8 cellular contexts compared by ENCODE assay signal in the genomic region with DNA sequence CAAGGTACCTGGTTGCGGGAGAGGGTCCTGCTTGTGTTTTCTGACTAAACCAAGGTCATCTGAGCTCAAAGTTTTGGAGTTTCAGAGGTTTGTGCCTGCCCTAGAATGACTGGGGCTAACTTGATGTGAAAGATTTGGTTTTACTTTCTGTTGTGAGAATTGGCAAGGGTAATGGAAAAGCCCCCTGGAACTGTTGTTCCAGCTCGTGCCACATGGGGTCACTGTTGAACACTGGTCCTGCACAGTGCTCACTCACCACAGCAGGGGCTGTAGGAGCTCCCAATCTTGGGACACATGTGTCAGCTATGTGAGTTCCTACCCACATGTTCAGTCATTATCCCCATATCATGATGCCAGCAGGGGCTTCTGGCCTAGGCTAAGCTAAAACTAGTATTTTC. TPM values are rescaled to one million over a fixed set of nuclear protein-coding genes. Genes with fewer than 3 reads are reported as not detected.
DNase-seq lines count a peak whose midpoint lies in the region; ATAC-seq lines count a peak whose summit lies in the region.

No MANE protein-coding gene starts in this region.

- ATAC-seq in GM21381 (IDR thresholded peaks at IDR 0.05; ENCODE audit: unreplicated experiment) = no peak
- ATAC-seq in HG02588 (IDR thresholded peaks at IDR 0.05; ENCODE audit: unreplicated experiment) = no peak
- no peak for ATAC-seq in HG03460 (IDR thresholded peaks at IDR 0.05; ENCODE audit: unreplicated experiment)

- in situ Hi-C loops in G401 (cut with HindIII; ENCODE audit: low sequenced_read_pairs) = no loop called here

- peak; percentile 1 for DNase-seq in G401 (ENCODE audit: low spot score)
- peak; percentile 54 for DNase-seq in HT-29 (ENCODE audit: low spot score)
- DNase-seq in T-helper 9 cell = peak; percentile 10
- peak; percentile 17 to 47 for DNase-seq in dermis microvascular lymphatic vessel endothelial cell (ENCODE audit: low read depth in 2 of 2)
- DNase-seq in stimulated activated CD4-positive, alpha-beta T cell treated with anti-CD3 and anti-CD28 coated beads, Interleukin-12 subunit alpha, Interleukin-12 subunit beta, amount 100 ng/mL, for 4 hours = peak; percentile 38

RNA-seq across cellular contexts. Expression of gene TGM6, which starts 6.5 kb away (rescaled TPM):
- not detected in 2 replicates for total RNA-seq in G401 (2014; rRNA removed; shearing (Covaris generic))
- total RNA-seq in HT-29 (2014; rRNA removed; shearing (Covaris generic)) = not detected in 2 replicates
- not detected in 2 replicates for total RNA-seq in dermis microvascular lymphatic vessel endothelial cell

Comparison
In these comparisons a context has a peak if more than half of its experiments do, and no peak if none do; other contexts are left out.
1. DNase-seq: peak in every context shown above with its lines; median percentile 54 in HT-29; 38 in stimulated activated CD4-positive, alpha-beta T cell treated with anti-CD3 and anti-CD28 coated beads, Interleukin-12 subunit alpha, Interleukin-12 subunit beta, amount 100 ng/mL, for 4 hours; 32 in dermis microvascular lymphatic vessel endothelial cell; 10 in T-helper 9 cell; 1 in G401.